ENCODE assay signal across 11 cellular contexts in genomic region chr17:31787857-31788570, GRCh38.
DNase-seq lines count a peak whose midpoint lies in the region; ATAC-seq, FAIRE-seq and TF ChIP-seq lines count a peak whose summit lies in the region.
"Had no signal": no experiment of that assay in that cellular context is flagged by ENCODE, and none has a peak within 500 bp of the region (broad histone marks: within the 10 kb centered on the region; RNA-seq: fewer than 3 reads in every experiment).

No MANE protein-coding gene starts in this region.

- H3K27me3 ChIP-seq in rectal smooth muscle tissue (ENCODE audit: control insufficient read depth, insufficient read depth, low read length), result no peaks in the 10 kb centered on the region
- no peaks in the 10 kb centered on the region for H3K27me3 ChIP-seq in testis

- intact Hi-C loops in testis (cut with DNase I; ENCODE audit: low total_unique reads), result no loop called here

- no peak overlapping the region for H3K9ac ChIP-seq in rectal smooth muscle tissue (ENCODE audit: low read length)

- H3K27ac ChIP-seq in rectal smooth muscle tissue (ENCODE audit: low read depth, low read length), result peak overlapping the region; percentile 68
- H3K27ac ChIP-seq in testis, result no peak overlapping the region
- H3K27ac ChIP-seq: HL-60 had no signal

- no peaks in the 10 kb centered on the region for H3K9me3 ChIP-seq in testis

- 58 to 61% methylated on average over 7 of the region's 7 CpGs for WGBS in testis, 2 donors

- no peaks in the 10 kb centered on the region for H3K36me3 ChIP-seq in rectal smooth muscle tissue (ENCODE audit: control insufficient read depth, insufficient read depth, low read length)
- H3K36me3 ChIP-seq in testis (ENCODE audit: low read depth, missing control alignments), result no peaks in the 10 kb centered on the region

- TF ChIP-seq CTCF in fibroblast of mammary gland (conservative IDR thresholded peaks at IDR 0.05; ENCODE audit: control insufficient read depth, insufficient read depth, low read depth, low read length), result no peak
- TF ChIP-seq CTCF in testis (IDR thresholded peaks at IDR 0.05), result no peak

- DNase-seq in ELR (ENCODE audit: low read depth) (peak; percentile 87), fibroblast of mammary gland (ENCODE audit: low read depth) (peak; percentile 91), testis (no peak), GM19239 (ENCODE audit: insufficient read length, low spot score) (no peak)
- DNase-seq in stimulated activated CD4-positive, alpha-beta T cell treated with anti-CD3 and anti-CD28 coated beads, Interleukin-4, amount 100 ng/mL, for 4 hours, result no peak
- DNase-seq: activated B cell treated with CpG ODN at 0.5 μM for 24 hours, DND-41 had no signal

- H3K4me1 ChIP-seq in rectal smooth muscle tissue (ENCODE audit: control insufficient read depth, insufficient read depth, low read length) (peaks cover 3% of the 10 kb centered on the region), testis (no peaks in the 10 kb centered on the region)

- ATAC-seq in SK-N-SH treated with all-trans-retinoic acid at 6 μM for 48 hours (peak; percentile 96), GM18861 (IDR thresholded peaks at IDR 0.05; ENCODE audit: unreplicated experiment) (no peak)

- FAIRE-seq in GM19239 (lab: Jason Lieb, UNC), result no peak

- H3K4me3 ChIP-seq in fibroblast of mammary gland (ENCODE audit: control insufficient read depth, low read depth, low read length) (no peak overlapping the region), rectal smooth muscle tissue (ENCODE audit: low read length) (no peak overlapping the region), testis (no peak overlapping the region)

- no peak for TF ChIP-seq POLR2A in testis (IDR thresholded peaks at IDR 0.05)

TF ChIP-seq in SK-N-SH treated with all-trans-retinoic acid at 6 μM for 48 hours, 23 proteins besides CTCF, POLR2A, EP300 and RAD21:
- TF ChIP-seq ZFP3 (CRISPR knock-in tag; IDR thresholded peaks at IDR 0.05) (no peak), ISL1 (CRISPR knock-in tag; IDR thresholded peaks at IDR 0.05) (0 out of 2 replicates have a peak, but pooled peaks have one; percentile 9)

Comparison
In these comparisons a context has a peak if more than half of its experiments do, and no peak if none do; other contexts are left out.
1. DNase-seq: peak in ELR (single experiment) and fibroblast of mammary gland (single experiment); none in stimulated activated CD4-positive, alpha-beta T cell treated with anti-CD3 and anti-CD28 coated beads, Interleukin-4, amount 100 ng/mL, for 4 hours (0 of 2), testis (single experiment) and GM19239 (single experiment).